In the genomic region with DNA sequence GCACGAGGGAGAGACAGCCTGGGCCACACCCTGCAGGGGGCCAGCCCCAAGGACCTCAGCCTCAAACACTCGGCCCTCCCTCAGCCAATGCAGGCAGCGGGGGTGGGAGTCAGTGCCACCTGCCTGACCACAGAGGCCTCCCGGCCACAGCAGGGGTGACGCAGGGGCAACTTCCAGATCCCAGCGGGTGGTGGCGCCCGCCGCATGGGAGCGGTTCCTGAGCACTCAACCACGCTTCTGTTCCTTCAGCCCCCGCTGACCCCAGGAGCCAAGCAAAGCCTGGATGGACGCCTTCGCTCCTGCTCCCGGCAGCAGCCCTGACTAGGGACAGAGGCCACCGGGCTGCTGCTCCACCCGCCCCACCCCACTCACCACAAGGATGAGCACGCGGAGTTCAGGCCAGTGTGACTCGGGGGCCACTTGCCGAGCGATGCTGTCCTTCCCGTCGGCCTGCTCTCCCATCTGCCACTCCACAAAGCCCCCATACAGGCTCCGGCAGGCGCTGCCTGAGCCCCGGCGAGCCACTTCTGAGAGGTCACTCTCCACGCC, we compare ENCODE assay signal across 25 cellular contexts. TPM values are rescaled to one million over a fixed set of nuclear protein-coding genes. Genes with fewer than 3 reads are reported as not detected.
DNase-seq lines count a peak whose midpoint lies in the region; ATAC-seq and TF ChIP-seq lines count a peak whose summit lies in the region.
"Had no signal": no experiment of that assay in that cellular context is flagged by ENCODE, and none has a peak within 500 bp of the region (broad histone marks: within the 10 kb centered on the region; RNA-seq: fewer than 3 reads in every experiment).

No MANE protein-coding gene starts in this region.

- H3K4me2 ChIP-seq in osteoblast (ENCODE audit: insufficient read depth, low read length) = no peak overlapping the region
- H3K4me2 ChIP-seq: KMS-11 had no signal

- no peak for ATAC-seq in RWPE2 (ENCODE audit: low read depth)
- ATAC-seq: GM12878, T-cell had no signal

- peaks cover 19% of the 10 kb centered on the region for H3K79me2 ChIP-seq in osteoblast (ENCODE audit: insufficient read depth, low read length)

- peaks cover 8% of the 10 kb centered on the region for H4K20me1 ChIP-seq in osteoblast (ENCODE audit: insufficient read depth, low read length)

- no peak overlapping the region for H2AFZ ChIP-seq in osteoblast (ENCODE audit: low read length)

- POLR2A ChIA-PET in HEK293 (lab: Yijun Ruan, JAX) = no interaction called here

- in situ Hi-C loops in KBM-7 (cut with MboI; ENCODE audit: low pct_unique_long_range_greater_than_20kb, low sequenced_read_pairs) = no loop called here

- H3K27ac ChIP-seq in HEK293 (ENCODE audit: extremely low read depth, low read depth, low read length) (no peak overlapping the region), RWPE2 (ENCODE audit: poor library complexity, severe bottlenecking) (no peak overlapping the region), osteoblast (ENCODE audit: low read depth, low read length) (no peak overlapping the region)
- H3K27ac ChIP-seq: KMS-11, SJSA1 had no signal

- H3K4me1 ChIP-seq in HEK293 (ENCODE audit: control insufficient read depth, insufficient read depth, low read length) (peaks cover 4% of the 10 kb centered on the region; the same call in 1 of the 2 replicates), RWPE2 (ENCODE audit: insufficient read depth, poor library complexity, severe bottlenecking) (no peaks in the 10 kb centered on the region), osteoblast (ENCODE audit: insufficient read depth, low read length) (peaks cover 6% of the 10 kb centered on the region)
- H3K4me1 ChIP-seq: SJSA1 had no signal

- H3K4me3 ChIP-seq in HEK293 (ENCODE audit: low read depth, low read length) = no peak overlapping the region
- H3K4me3 ChIP-seq in RWPE2 (ENCODE audit: severe bottlenecking) = no peak overlapping the region
- no peak overlapping the region for H3K4me3 ChIP-seq in osteoblast (ENCODE audit: insufficient read depth, low read length)
- H3K4me3 ChIP-seq: GM12878, HAP-1, SJSA1 had no signal

- CTCF ChIA-PET in HEK293 (lab: Yijun Ruan, JAX) = no interaction called here

- H3K9me3 ChIP-seq in HEK293 (ENCODE audit: control insufficient read depth, insufficient read depth, low read depth, low read length) (no peaks in the 10 kb centered on the region), RWPE2 (ENCODE audit: severe bottlenecking) (no peaks in the 10 kb centered on the region), osteoblast (ENCODE audit: low read depth, low read length) (no peaks in the 10 kb centered on the region)
- H3K9me3 ChIP-seq: Caco-2, HAP-1, SJSA1 had no signal

- peak; percentile 42 for DNase-seq in NCI-H146 (lab: John Stamatoyannopoulos, UW)
- no peak for DNase-seq in NCI-H146 treated with DMSO at 0.1 percent for 48 hours (lab: John Stamatoyannopoulos, UW; ENCODE audit: unreplicated experiment)
- peak; percentile 70 for DNase-seq in RWPE2 (ENCODE audit: low spot score)
- DNase-seq in osteoblast (ENCODE audit: insufficient read length, low spot score, missing footprints) = peak; percentile 58
- no peak for DNase-seq in KBM-7
- DNase-seq in activated CD4-positive, alpha-beta T cell treated with anti-CD3 and anti-CD28 coated beads, Interleukin-2, amount 50 U/mL, for 48 hours = no peak
- no peak for DNase-seq in NCI-H774 (lab: John Stamatoyannopoulos, UW)
- DNase-seq: 8988T; Caco-2; CD4-positive, alpha-beta T cell; GOT3; MM.1S; NCI-H1048; NCI-H1436; NCI-H1930; NCI-H2107; NCI-H524; NCI-H748 treated with DMSO at 0.1 percent for 48 hours; Right ventricle myocardium superior; T-cell had no signal

- H3K36me3 ChIP-seq in HEK293 (ENCODE audit: control insufficient read depth in 2 of 2, insufficient read depth in 1 of 2, low read length in 2 of 2) (peaks cover 0 to 15% of the 10 kb centered on the region in 2 experiments; a peak in 1 of 3 replicates), RWPE2 (ENCODE audit: low read depth) (peaks cover 82% of the 10 kb centered on the region), osteoblast (ENCODE audit: insufficient read depth, low read length) (peaks cover 8% of the 10 kb centered on the region)

- H3K27me3 ChIP-seq in RWPE2 (ENCODE audit: insufficient read depth, poor library complexity, severe bottlenecking) (no peaks in the 10 kb centered on the region), osteoblast (ENCODE audit: insufficient read depth, low read length) (no peaks in the 10 kb centered on the region)
- H3K27me3 ChIP-seq: SJSA1 had no signal

- TF ChIP-seq CTCF in HEK293 (tag by site-specific recombination; IDR thresholded peaks at IDR 0.05) (no peak), RWPE2 (IDR thresholded peaks at IDR 0.05; ENCODE audit: poor library complexity, severe bottlenecking) (no peak), osteoblast (IDR thresholded peaks at IDR 0.05; ENCODE audit: extremely low read depth, low read depth, low read length) (no peak)

TF ChIP-seq in HEK293, 187 proteins besides CTCF, POLR2A, EP300 and RAD21:
- peak; percentile 38; the same call in 1 of the 2 replicates for TF ChIP-seq ZIC2 (tag by site-specific recombination; IDR thresholded peaks at IDR 0.05)
- no peak for TF ChIP-seq SALL2 (tag by site-specific recombination; IDR thresholded peaks at IDR 0.05; ENCODE audit: borderline replicate concordance)

RNA-seq across cellular contexts. Expression of a gene that starts 5.0 kb away (rescaled TPM):
- total RNA-seq in osteoblast = 144 and 250 TPM in 2 replicates
- total RNA-seq: SJSA1 had no signal

RNA-seq across cellular contexts. Expression of a gene that starts 7.1 kb away (rescaled TPM):
- 67.3 and 73.1 TPM in 2 replicates for total RNA-seq in osteoblast

RNA-seq across cellular contexts. Expression of a gene that starts 17.4 kb away (rescaled TPM):
- total RNA-seq in osteoblast = under 0.01 and 0.29 TPM in 2 replicates
- total RNA-seq: Caco-2, GM12878, Right ventricle myocardium superior, SJSA1 had no signal

RNA-seq across cellular contexts. Expression of a gene that starts 30.5 kb away (rescaled TPM):
- not detected in 2 replicates for total RNA-seq in osteoblast

RNA-seq across cellular contexts. Expression of a gene that starts 50.4 kb away (rescaled TPM):
- 14.5 and 18.0 TPM in 2 replicates for total RNA-seq in osteoblast

Comparison
In these comparisons a context has a peak if more than half of its experiments do, and no peak if none do; other contexts are left out.
1. DNase-seq: peak in NCI-H146 (single experiment), RWPE2 (single experiment) and osteoblast (single experiment); none in NCI-H146 treated with DMSO at 0.1 percent for 48 hours (single experiment), KBM-7 (single experiment), activated CD4-positive, alpha-beta T cell treated with anti-CD3 and anti-CD28 coated beads, Interleukin-2, amount 50 U/mL, for 48 hours (0 of 2) and NCI-H774 (single experiment).